5 cellular contexts compared by ENCODE assay signal in the genomic region with DNA sequence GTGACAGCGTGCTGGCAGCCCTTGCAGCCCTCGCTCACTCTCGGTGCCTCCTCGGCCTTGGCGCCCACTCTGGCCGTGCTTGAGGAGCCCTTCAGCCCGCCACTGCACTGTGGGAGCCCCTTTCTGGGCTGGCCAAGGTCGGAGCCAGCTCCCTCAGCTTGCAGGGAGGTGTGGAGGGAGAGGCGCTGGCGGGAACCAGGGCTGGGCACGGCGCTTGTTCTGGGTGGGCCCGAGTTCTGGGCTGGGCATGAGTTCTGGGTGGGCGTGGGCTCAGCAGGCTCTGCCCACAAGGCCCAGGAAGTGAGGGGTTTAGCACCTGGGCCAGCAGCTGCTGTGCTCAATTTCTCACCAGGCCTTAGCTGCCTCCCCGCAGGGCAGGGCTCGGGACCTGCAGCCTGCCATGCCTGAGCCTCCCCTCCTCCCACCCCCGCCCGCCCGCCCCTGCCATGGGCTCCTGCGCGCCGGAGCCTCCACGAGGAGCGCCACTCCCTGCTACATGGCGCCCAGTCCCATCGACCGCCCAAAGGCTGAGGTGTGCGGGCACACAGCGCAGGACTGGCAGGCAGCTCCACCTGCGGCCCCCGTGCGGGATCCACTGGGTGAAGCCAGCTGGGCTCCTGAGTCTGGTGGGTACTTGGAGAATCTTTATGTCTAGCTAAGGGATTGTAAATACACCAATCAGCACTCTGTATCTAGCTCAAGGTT.
A peak's percentile ranks its signal among the peaks of the same experiment; 100 is the strongest.
DNase-seq lines count a peak whose midpoint lies in the region; ATAC-seq, FAIRE-seq and TF ChIP-seq lines count a peak whose summit lies in the region.
"Not testable (repeated sequence)": the region's sequence is repeated elsewhere in the genome, so short reads cannot be mapped to it uniquely, and the experiment has no call there.

No MANE protein-coding gene starts in this region.

- H3K4me1 ChIP-seq in ascending aorta, result peaks cover 4 to 18% of the 10 kb centered on the region in 2 donors
- not testable (repeated sequence) for H3K4me1 ChIP-seq in kidney (ENCODE audit: control insufficient read depth in 1 of 2, insufficient read depth in 1 of 2, low read depth in 1 of 2, low read length in 2 of 2)
- peaks cover 20 to 74% of the 10 kb centered on the region in 2 donors for H3K4me1 ChIP-seq in thoracic aorta (ENCODE audit: control insufficient read depth in 1 of 2, low read depth in 2 of 2)
- peaks cover 4 to 12% of the 10 kb centered on the region in 2 donors for H3K4me1 ChIP-seq in aorta (ENCODE audit: control insufficient read depth in 1 of 2, insufficient read depth in 2 of 2, low read length in 2 of 2)

- not testable (repeated sequence) for H3K9me3 ChIP-seq in ascending aorta; kidney (ENCODE audit: control insufficient read depth in 1 of 2, low read length in 2 of 2); thoracic aorta; aorta (ENCODE audit: control insufficient read depth, low read length)

- not testable (repeated sequence) for H3K9ac ChIP-seq in kidney (ENCODE audit: low read length in 2 of 2)

- WGBS in aorta, 2 donors, result 88 to 95% methylated on average over 28 to 32 of the region's 32 CpGs

- TF ChIP-seq CTCF in ascending aorta (IDR thresholded peaks at IDR 0.05); kidney (IDR thresholded peaks at IDR 0.05; ENCODE audit: borderline replicate concordance, extremely low read depth, insufficient read depth); thoracic aorta (IDR thresholded peaks at IDR 0.05): not testable (repeated sequence)

- H3K27ac ChIP-seq in ascending aorta (peak overlapping the region; percentile 85 to 87), thoracic aorta (peak overlapping the region; percentile 69 to 73), aorta (ENCODE audit: low read depth in 1 of 2, low read length in 2 of 2) (peak overlapping the region; percentile 6 to 93)
- not testable (repeated sequence) for H3K27ac ChIP-seq in kidney (ENCODE audit: low read depth in 2 of 2, low read length in 2 of 2)

- H3K4me3 ChIP-seq in ascending aorta; kidney (ENCODE audit: low read length in 2 of 2); thoracic aorta; aorta (ENCODE audit: low read length in 2 of 2): not testable (repeated sequence)

- not testable (repeated sequence) for H3K36me3 ChIP-seq in ascending aorta; kidney (ENCODE audit: control insufficient read depth in 1 of 2, insufficient read depth in 2 of 2, low read length in 2 of 2); thoracic aorta; aorta (ENCODE audit: control insufficient read depth in 1 of 2, insufficient read depth in 2 of 2, low read length in 1 of 2)

- H3K27me3 ChIP-seq in ascending aorta; thoracic aorta (replicated peaks; ENCODE audit: insufficient read depth); aorta (ENCODE audit: control insufficient read depth in 1 of 2, insufficient read depth in 2 of 2, low read length in 1 of 2): not testable (repeated sequence)

- FAIRE-seq in kidney (lab: Jason Lieb, UNC), result not testable (repeated sequence)

- intact Hi-C loops in ascending aorta (cut with DNase I); Right ventricle myocardium inferior (cut with DNase I); kidney (cut with DNase I); aorta (cut with DNase I): not testable (repeated sequence)

- not testable (repeated sequence) for ATAC-seq in Right ventricle myocardium inferior; thoracic aorta (ENCODE audit: insufficient number of reproducible peaks, low FRiP score, low read depth); aorta (ENCODE audit: low FRiP score)

- not testable (repeated sequence) for DNase-seq in ascending aorta (ENCODE audit: low spot score in 2 of 2); thoracic aorta (ENCODE audit: low spot score); aorta
- peak; percentile 67 for DNase-seq in Right ventricle myocardium inferior (ENCODE audit: missing footprints)
- peak; percentile 64 for DNase-seq in kidney
